10 cellular contexts compared by ENCODE assay signal in genomic region chr10:75396861-75397570, GRCh38. TPM values are rescaled to one million over a fixed set of nuclear protein-coding genes. Genes with fewer than 3 reads are reported as not detected.
A peak's percentile ranks its signal among the peaks of the same experiment; 100 is the strongest.
DNase-seq lines count a peak whose midpoint lies in the region; ATAC-seq and TF ChIP-seq lines count a peak whose summit lies in the region.
"Had no signal": no experiment of that assay in that cellular context is flagged by ENCODE, and none has a peak within 500 bp of the region (broad histone marks: within the 10 kb centered on the region; RNA-seq: fewer than 3 reads in every experiment).

No MANE protein-coding gene starts in this region.

- H3K4me3 ChIP-seq in left lung, result peak overlapping the region; percentile 85 to 87
- H3K4me3 ChIP-seq in suprapubic skin, result peak overlapping the region; percentile 89
- H3K4me3 ChIP-seq: GM12878 had no signal

- H3K4me1 ChIP-seq in left lung (peaks cover 5 to 26% of the 10 kb centered on the region in 2 donors), suprapubic skin (peaks cover 42% of the 10 kb centered on the region)

- H3K36me3 ChIP-seq in left lung (peaks cover 0 to 15% of the 10 kb centered on the region in 2 donors), suprapubic skin (peaks cover 16% of the 10 kb centered on the region)

- TF ChIP-seq CTCF in left lung (IDR thresholded peaks at IDR 0.05), result no peak
- no peak for TF ChIP-seq CTCF in suprapubic skin (IDR thresholded peaks at IDR 0.05)

- intact Hi-C loops in left lung (cut with DNase I), result loop anchor here in 1 of 2 donors (5.0 to 10.0 kb wide), 3 partner anchors 100 to 1608 kb away; no protein-coding TSS in a partner anchor

- peak overlapping the region; percentile 95 to 98 for H3K27ac ChIP-seq in left lung
- peak overlapping the region; percentile 97 for H3K27ac ChIP-seq in suprapubic skin

- no peaks in the 10 kb centered on the region for H3K9me3 ChIP-seq in left lung
- no peaks in the 10 kb centered on the region for H3K9me3 ChIP-seq in suprapubic skin

- TF ChIP-seq EP300 in suprapubic skin (IDR thresholded peaks at IDR 0.05), result no peak

- DNase-seq in HK-2 (ENCODE audit: unreplicated experiment) (peak; percentile 74), ecto neural progenitor cell (ENCODE audit: low spot score) (peak; percentile 68), left lung (peak in 1 of 2 donors; percentile 78), suprapubic skin (ENCODE audit: low spot score in 2 of 2) (no peak), cortex of kidney (lab: John Stamatoyannopoulos, UW) (no peak), anterior cingulate cortex (lab: John Stamatoyannopoulos, UW) (no peak), GM19238 (ENCODE audit: insufficient read length, low spot score) (no peak)
- DNase-seq: NCI-H1092 had no signal

- 28% methylated on average over 29 of the region's 57 CpGs for WGBS in suprapubic skin

- H3K27me3 ChIP-seq in left lung (peaks cover 0 to 82% of the 10 kb centered on the region in 2 donors), suprapubic skin (no peaks in the 10 kb centered on the region)

- TF ChIP-seq POLR2A in suprapubic skin (IDR thresholded peaks at IDR 0.05), result no peak

- peak; percentile 1 for ATAC-seq in left lung
- no peak for ATAC-seq in GM21515 (IDR thresholded peaks at IDR 0.05; ENCODE audit: unreplicated experiment)
- ATAC-seq: GM12878 had no signal

RNA-seq across cellular contexts. Expression of gene ZNF503, which starts 4.5 kb away (rescaled TPM):
- total RNA-seq in left lung (10 to 100 TPM; 32.7 to 34.2 TPM), suprapubic skin (1 to 10 TPM; 5.7 to 7.6 (median 6.6) TPM)

RNA-seq across cellular contexts. Expression of gene LRMDA, which starts 34.4 kb away (rescaled TPM):
- 10 to 100 TPM; 16.3 to 21.0 TPM for total RNA-seq in left lung
- total RNA-seq in suprapubic skin, result 1 to 10 TPM in 2 of 4 donors, under 1 TPM in 1, not detected in 1; 0.10 to 2.9 (median 1.9) TPM

Comparison
In these comparisons a context has a peak if more than half of its experiments do, and no peak if none do; other contexts are left out.
1. DNase-seq: peak in HK-2 (single experiment) and ecto neural progenitor cell (single experiment); none in suprapubic skin (0 of 2), cortex of kidney (single experiment), anterior cingulate cortex (0 of 58) and GM19238 (single experiment).
2. RNA of gene LRMDA, which starts 34.4 kb away (total RNA-seq): 16.3 to 21.0 TPM in left lung; 0.10 to 2.9 TPM in suprapubic skin; every median in the first group is over 4 times any median in the second.